30 cellular contexts compared by ENCODE assay signal in genomic region chr5:520850-521226, GRCh38.
"Had no signal": no experiment of that assay in that cellular context is flagged by ENCODE, and none has a peak within 500 bp of the region (broad histone marks: within the 10 kb centered on the region; RNA-seq: fewer than 3 reads in every experiment).

No MANE protein-coding gene starts in this region.

- H3K4me3 ChIP-seq: adrenal gland, body of pancreas, breast epithelium had no signal

- H3K9me3 ChIP-seq: adrenal gland, body of pancreas, breast epithelium had no signal

- H3K27ac ChIP-seq: adrenal gland, body of pancreas, brain microvascular endothelial cell, breast epithelium, VCaP had no signal

- DNase-seq: activated B cell treated with CpG ODN at 0.5 μM for 24 hours; activated CD4-positive, alpha-beta memory T cell treated with anti-CD3 and anti-CD28 coated beads for 36 hours; activated CD4-positive, alpha-beta T cell treated with anti-CD3 and anti-CD28 coated beads for 4 hours; activated CD4-positive, alpha-beta T cell treated with anti-CD3 and anti-CD28 coated beads, Interleukin-2, amount 10 ng/mL, durations not matched to agents 24 days and 14 days; activated CD4-positive, alpha-beta T cell treated with anti-CD3 and anti-CD28 coated beads, Interleukin-2, amount 50 U/mL, for 1 hour; activated CD4-positive, alpha-beta T cell treated with anti-CD3 and anti-CD28 coated beads, Interleukin-2, amount 50 U/mL, for 4 hours; activated CD4-positive, CD25-positive, alpha-beta regulatory T cell treated with anti-CD3 and anti-CD28 coated beads, Interleukin-2, amount 50 U/mL, for 72 hours; activated CD8-positive, alpha-beta memory T cell treated with anti-CD3 and anti-CD28 coated beads, Interleukin-2, amount 50 U/mL, for 4 hours; activated CD8-positive, alpha-beta T cell treated with anti-CD3 and anti-CD28 coated beads for 36 hours; activated effector memory CD4-positive, alpha-beta T cell treated with anti-CD3 and anti-CD28 coated beads, Interleukin-2, amount 50 U/mL, for 16 hours; activated gamma-delta T cell treated with Interleukin-2 at 50 U/mL for 16 hours; activated naive CD4-positive, alpha-beta T cell; activated naive CD4-positive, alpha-beta T cell treated with anti-CD3 and anti-CD28 coated beads for 36 hours; activated naive CD4-positive, alpha-beta T cell treated with anti-CD3 and anti-CD28 coated beads, Interleukin-2, amount 50 U/mL, for 16 hours; activated naive CD8-positive, alpha-beta T cell treated with anti-CD3 and anti-CD28 coated beads for 36 hours; activated T-cell treated with anti-CD3 and anti-CD28 coated beads for 4 hours; activated T-cell treated with anti-CD3 and anti-CD28 coated beads, Interleukin-2, amount 50 U/mL, for 1 hour; activated T-cell treated with anti-CD3 and anti-CD28 coated beads, Interleukin-2, amount 50 U/mL, for 4 hours; activated T-cell treated with anti-CD3 and anti-CD28 coated beads, Interleukin-2, amount 50 U/mL, for 72 hours; adrenal gland; amniotic stem cell; aorta; body of pancreas; brain microvascular endothelial cell; central memory CD4-positive, alpha-beta T cell; T-helper 1 cell; T-helper 2 cell; T-helper 9 cell had no signal

- H3K36me3 ChIP-seq: adrenal gland, brain microvascular endothelial cell, breast epithelium had no signal
